10 cellular contexts compared by ENCODE assay signal in the genomic region with DNA sequence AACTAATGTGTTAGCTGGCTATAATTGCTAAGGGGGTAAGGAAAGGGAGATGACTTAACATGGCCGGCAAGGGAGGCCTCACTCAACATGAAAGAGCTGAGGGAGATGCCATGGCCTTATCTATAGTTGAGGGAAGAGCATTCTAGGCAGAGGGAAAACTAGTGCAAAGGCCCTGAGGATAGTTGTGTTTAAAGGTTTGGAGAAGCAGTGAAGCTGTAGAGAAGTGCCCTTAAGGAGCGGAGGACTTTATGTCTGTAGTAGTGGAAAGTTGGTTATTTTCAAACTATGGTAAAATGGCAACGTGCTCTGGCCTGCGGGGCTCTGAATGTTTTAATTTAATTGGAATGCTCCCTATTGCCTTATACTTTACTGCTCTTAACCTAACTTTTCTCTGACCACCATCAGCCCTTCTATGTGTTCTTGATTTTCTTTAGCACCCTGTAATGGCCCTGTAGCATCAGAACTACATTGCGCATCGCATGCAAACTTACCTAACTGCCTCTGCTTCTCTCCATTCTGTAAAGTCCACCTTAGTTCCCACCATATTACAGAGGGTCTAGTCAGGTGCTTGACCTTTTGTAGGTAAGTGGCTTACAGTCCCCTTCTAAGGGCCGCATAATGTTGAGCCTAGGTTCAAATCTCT. TPM values are rescaled to one million over a fixed set of nuclear protein-coding genes. Genes with fewer than 3 reads are reported as not detected.
DNase-seq lines count a peak whose midpoint lies in the region; ATAC-seq and TF ChIP-seq lines count a peak whose summit lies in the region.
"Had no signal": no experiment of that assay in that cellular context is flagged by ENCODE, and none has a peak within 500 bp of the region (broad histone marks: within the 10 kb centered on the region; RNA-seq: fewer than 3 reads in every experiment).

No MANE protein-coding gene starts in this region.

- H3K27ac Mint-ChIP-seq in natural killer cell treated with Interleukin-12 subunit alpha and Interleukin-12 subunit beta and Interleukin-15 and Interleukin-18, amount 100 ng/mL, for 72 hours = peak overlapping the region; percentile 64 to 89
- no peak overlapping the region for H3K27ac Mint-ChIP-seq in natural killer cell
- H3K27ac Mint-ChIP-seq in type B pancreatic cell = peak overlapping the region; percentile 2
- H3K27ac Mint-ChIP-seq in Caco-2 (ENCODE audit: unreplicated experiment) = no peak overlapping the region

- no peak for TF ChIP-seq POLR2A in suprapubic skin (IDR thresholded peaks at IDR 0.05)

- peaks cover 23 to 31% of the 10 kb centered on the region in 2 donors for H3K4me1 Mint-ChIP-seq in natural killer cell treated with Interleukin-12 subunit alpha and Interleukin-12 subunit beta and Interleukin-15 and Interleukin-18, amount 100 ng/mL, for 72 hours (ENCODE audit: low read depth in 2 of 2)
- peaks cover 12 to 31% of the 10 kb centered on the region in 2 donors for H3K4me1 Mint-ChIP-seq in natural killer cell
- peaks cover 28% of the 10 kb centered on the region for H3K4me1 Mint-ChIP-seq in type B pancreatic cell (ENCODE audit: unreplicated experiment)
- H3K4me1 Mint-ChIP-seq in Caco-2 (ENCODE audit: low read depth, unreplicated experiment) = peaks cover 12% of the 10 kb centered on the region

- DNase-seq in natural killer cell treated with Interleukin-12 subunit alpha and Interleukin-12 subunit beta and Interleukin-15 and Interleukin-18, amount 100 ng/mL, for 72 hours (ENCODE audit: low spot score) = no peak
- DNase-seq in natural killer cell (no peak), NT2/D1 (ENCODE audit: low read depth, low spot score) (no peak), mammary epithelial cell (no peak), type B pancreatic cell (ENCODE audit: extremely low spot score, unreplicated experiment) (no peak), Caco-2 (no peak), suprapubic skin (ENCODE audit: low spot score in 2 of 2) (no peak)
- DNase-seq: NCI-H510A treated with DMSO at 0.1 percent for 48 hours, SW 1271 had no signal

- H2AFZ ChIP-seq in mammary epithelial cell (ENCODE audit: low read depth, low read length) = no peak overlapping the region

- H3K27ac ChIP-seq in mammary epithelial cell (ENCODE audit: insufficient read depth, low read depth, low read length) = no peak overlapping the region
- no peak overlapping the region for H3K27ac ChIP-seq in suprapubic skin

- TF ChIP-seq CTCF in natural killer cell (IDR thresholded peaks at IDR 0.05) (no peak), mammary epithelial cell (conservative IDR thresholded peaks at IDR 0.05 in 1 of 2, IDR thresholded peaks at IDR 0.05 in 1 of 2; ENCODE audit: extremely low read depth in 1 of 2, insufficient read depth in 1 of 2, low read depth in 1 of 2, low read length in 2 of 2) (no peak), type B pancreatic cell (conservative IDR thresholded peaks at IDR 0.05) (no peak), Caco-2 (IDR thresholded peaks at IDR 0.05; ENCODE audit: insufficient read depth in 1 of 2, low read depth in 1 of 2, low read length in 1 of 2, severe bottlenecking in 1 of 2, unreplicated experiment in 1 of 2) (no peak), suprapubic skin (IDR thresholded peaks at IDR 0.05) (no peak)

- H3K79me2 ChIP-seq in mammary epithelial cell (ENCODE audit: insufficient read depth, low read length) = peaks cover 32% of the 10 kb centered on the region

- H4K20me1 ChIP-seq in mammary epithelial cell (ENCODE audit: insufficient read depth, low read length) = no peaks in the 10 kb centered on the region

- peak overlapping the region; percentile 87 for H3K4me2 ChIP-seq in mammary epithelial cell (ENCODE audit: insufficient read depth, low read depth, low read length)

- CTCF ChIA-PET in mammary epithelial cell (lab: Charles Lee; ENCODE audit: low non-redundant PET) (no interaction called here), Caco-2 (lab: Charles Lee) (no interaction called here)

- H3K9ac ChIP-seq in NT2/D1 (ENCODE audit: insufficient read length, low read depth) (peak overlapping the region; percentile 54), mammary epithelial cell (ENCODE audit: insufficient read depth, low read length) (no peak overlapping the region)

- no TSS peak for BruUV-seq in mammary epithelial cell (replicated peaks; lab: Mats Ljungman, UMichigan)
- BruUV-seq in Caco-2 (replicated peaks; lab: Mats Ljungman, UMichigan) = no TSS peak

- H3K4me1 ChIP-seq in NT2/D1 (ENCODE audit: insufficient read depth, insufficient read length) = peaks cover 3% of the 10 kb centered on the region
- peaks cover 31% of the 10 kb centered on the region for H3K4me1 ChIP-seq in mammary epithelial cell (ENCODE audit: insufficient read depth, low read length)
- H3K4me1 ChIP-seq in Caco-2 = peaks cover 11% of the 10 kb centered on the region
- peaks cover 22% of the 10 kb centered on the region for H3K4me1 ChIP-seq in suprapubic skin

- dilution Hi-C loops in mammary epithelial cell (cut with HindIII; ENCODE audit: low sequenced_read_pairs) = no loop called here

- POLR2A ChIA-PET in Caco-2 (lab: Charles Lee) = no interaction called here

- peak overlapping the region; percentile 92 for H3K4me3 Mint-ChIP-seq in natural killer cell treated with Interleukin-12 subunit alpha and Interleukin-12 subunit beta and Interleukin-15 and Interleukin-18, amount 100 ng/mL, for 72 hours
- no peak overlapping the region for H3K4me3 Mint-ChIP-seq in natural killer cell
- peak overlapping the region; percentile 96 for H3K4me3 Mint-ChIP-seq in type B pancreatic cell
- no peak overlapping the region for H3K4me3 Mint-ChIP-seq in Caco-2 (ENCODE audit: unreplicated experiment)

- H3K27me3 ChIP-seq in NT2/D1 (ENCODE audit: insufficient read depth, insufficient read length) (no peaks in the 10 kb centered on the region), mammary epithelial cell (ENCODE audit: insufficient read depth, low read length) (no peaks in the 10 kb centered on the region), Caco-2 (replicated peaks; ENCODE audit: control insufficient read depth, insufficient read depth, low read length) (no peaks in the 10 kb centered on the region), suprapubic skin (no peaks in the 10 kb centered on the region)

- WGBS in mammary epithelial cell (ENCODE audit: low coverage, missing lambda C conversion rate) = 90% methylated on average over 7 of the region's 7 CpGs
- 93% methylated on average over 7 of the region's 7 CpGs for WGBS in suprapubic skin

- H3K9me3 ChIP-seq in NT2/D1 (ENCODE audit: insufficient read depth, low read length) (no peaks in the 10 kb centered on the region), mammary epithelial cell (replicated peaks; ENCODE audit: insufficient read depth, low read length) (no peaks in the 10 kb centered on the region), Caco-2 (no peaks in the 10 kb centered on the region), suprapubic skin (no peaks in the 10 kb centered on the region)

- H3K36me3 Mint-ChIP-seq in natural killer cell treated with Interleukin-12 subunit alpha and Interleukin-12 subunit beta and Interleukin-15 and Interleukin-18, amount 100 ng/mL, for 72 hours = peaks cover 21% of the 10 kb centered on the region
- no peaks in the 10 kb centered on the region for H3K36me3 Mint-ChIP-seq in natural killer cell
- peaks cover 38% of the 10 kb centered on the region for H3K36me3 Mint-ChIP-seq in type B pancreatic cell
- H3K36me3 Mint-ChIP-seq in Caco-2 (ENCODE audit: insufficient read depth, unreplicated experiment) = peaks cover 60% of the 10 kb centered on the region

- ATAC-seq in natural killer cell treated with Interleukin-12 subunit alpha and Interleukin-12 subunit beta and Interleukin-15 and Interleukin-18, amount 100 ng/mL, for 72 hours = no peak
- ATAC-seq in natural killer cell = no peak
- no peak for ATAC-seq in GM19395 (IDR thresholded peaks at IDR 0.05; ENCODE audit: unreplicated experiment)

- peak overlapping the region; percentile 90 for H3K4me3 ChIP-seq in NT2/D1 (ENCODE audit: insufficient read length, low read depth)
- H3K4me3 ChIP-seq in mammary epithelial cell (replicated peaks in 1 of 3; ENCODE audit: insufficient read depth in 1 of 3, low read depth in 2 of 3, low read length in 3 of 3) = no peak overlapping the region
- H3K4me3 ChIP-seq in Caco-2 (ENCODE audit: low read depth, low read length) = no peak overlapping the region
- H3K4me3 ChIP-seq in suprapubic skin = no peak overlapping the region

- H3K27me3 Mint-ChIP-seq in natural killer cell treated with Interleukin-12 subunit alpha and Interleukin-12 subunit beta and Interleukin-15 and Interleukin-18, amount 100 ng/mL, for 72 hours = no peaks in the 10 kb centered on the region
- H3K27me3 Mint-ChIP-seq in natural killer cell (ENCODE audit: low read depth in 2 of 2) (no peaks in the 10 kb centered on the region), type B pancreatic cell (peaks cover under 1% of the 10 kb centered on the region), Caco-2 (ENCODE audit: insufficient read depth, unreplicated experiment) (no peaks in the 10 kb centered on the region)

- intact Hi-C loops in natural killer cell (cut with micrococcal nuclease) (no loop called here), mammary epithelial cell (cut with micrococcal nuclease) (no loop called here), Caco-2 (cut with micrococcal nuclease; ENCODE audit: unreplicated experiment) (no loop called here)

- in situ Hi-C loops in mammary epithelial cell (cut with MboI; ENCODE audit: low sequenced_read_pairs in 2 of 2) = no loop called here

- H3K9me3 Mint-ChIP-seq in natural killer cell treated with Interleukin-12 subunit alpha and Interleukin-12 subunit beta and Interleukin-15 and Interleukin-18, amount 100 ng/mL, for 72 hours = no peaks in the 10 kb centered on the region
- H3K9me3 Mint-ChIP-seq in natural killer cell (no peaks in the 10 kb centered on the region), type B pancreatic cell (no peaks in the 10 kb centered on the region), Caco-2 (ENCODE audit: unreplicated experiment) (no peaks in the 10 kb centered on the region)

- TF ChIP-seq EP300 in suprapubic skin (IDR thresholded peaks at IDR 0.05) = no peak

- H3K36me3 ChIP-seq in NT2/D1 (ENCODE audit: insufficient read depth, insufficient read length, low read length) = peaks cover 56% of the 10 kb centered on the region
- peaks cover 33% of the 10 kb centered on the region for H3K36me3 ChIP-seq in mammary epithelial cell (ENCODE audit: insufficient read depth, low read length)
- H3K36me3 ChIP-seq in Caco-2 (ENCODE audit: control insufficient read depth, insufficient read depth, low read length) = peaks cover 2% of the 10 kb centered on the region
- peaks cover 25% of the 10 kb centered on the region for H3K36me3 ChIP-seq in suprapubic skin

RNA-seq across cellular contexts. Expression of gene ERVMER34-1, which starts 35.8 kb away (rescaled TPM):
- total RNA-seq in natural killer cell treated with Interleukin-12 subunit alpha and Interleukin-12 subunit beta and Interleukin-15 and Interleukin-18, amount 100 ng/mL, for 72 hours = not detected
- not detected for total RNA-seq in natural killer cell
- 1 to 10 TPM; 5.7 to 6.6 TPM for total RNA-seq in mammary epithelial cell
- 13.5 TPM for polyA plus RNA-seq in mammary epithelial cell
- polyA minus RNA-seq in mammary epithelial cell = 28.6 TPM
- 1.9 and 3.9 TPM in 2 replicates for total RNA-seq in type B pancreatic cell (ENCODE audit: low replicate concordance)
- 73.3 and 85.6 TPM in 2 replicates for total RNA-seq in Caco-2 (2022)
- total RNA-seq in suprapubic skin = 1 to 10 TPM in 2 of 4 donors, under 1 TPM in 2; 0.72 to 1.8 (median 1.1) TPM

RNA-seq across cellular contexts. Expression of gene USP46, which starts 56.3 kb away (rescaled TPM):
- total RNA-seq in natural killer cell treated with Interleukin-12 subunit alpha and Interleukin-12 subunit beta and Interleukin-15 and Interleukin-18, amount 100 ng/mL, for 72 hours = 10 to 100 TPM in 1 of 2 donors, 1 to 10 TPM in 1; 9.1 to 15.7 TPM
- total RNA-seq in natural killer cell = 10 to 100 TPM in 2 of 3 donors, 1 to 10 TPM in 1; 7.8 to 11.7 (median 10.3) TPM
- total RNA-seq in mammary epithelial cell = 10 to 100 TPM; 15.2 to 24.9 TPM
- 7.3 TPM for polyA plus RNA-seq in mammary epithelial cell
- polyA minus RNA-seq in mammary epithelial cell = 25.9 TPM
- total RNA-seq in type B pancreatic cell (ENCODE audit: low replicate concordance) = 28.6 and 53.5 TPM in 2 replicates
- 26.4 and 32.2 TPM in 2 replicates for total RNA-seq in Caco-2 (2022)
- total RNA-seq in suprapubic skin = 10 to 100 TPM in 2 of 4 donors, 1 to 10 TPM in 2; 8.4 to 17.5 (median 10.5) TPM

Comparison
In these comparisons a context has a peak if more than half of its experiments do, and no peak if none do; other contexts are left out.
1. H3K27ac Mint-ChIP-seq: peak in natural killer cell treated with Interleukin-12 subunit alpha and Interleukin-12 subunit beta and Interleukin-15 and Interleukin-18, amount 100 ng/mL, for 72 hours (2 of 2) and type B pancreatic cell (single experiment); none in natural killer cell (0 of 2) and Caco-2 (single experiment).
2. H3K4me3 Mint-ChIP-seq: peak in natural killer cell treated with Interleukin-12 subunit alpha and Interleukin-12 subunit beta and Interleukin-15 and Interleukin-18, amount 100 ng/mL, for 72 hours (single experiment) and type B pancreatic cell (single experiment); none in natural killer cell (single experiment) and Caco-2 (single experiment).